Comparison of ENCODE assay signal across 1 cellular context in genomic region chr1:237953238-237953637, GRCh38.
TF ChIP-seq lines count a peak whose summit lies in the region.

No MANE protein-coding gene starts in this region.

TF ChIP-seq in SK-N-SH, 30 proteins besides CTCF, POLR2A, EP300 and RAD21 (continued from another document):
- TF ChIP-seq ZBTB33 (IDR thresholded peaks at IDR 0.05; ENCODE audit: borderline replicate concordance, low read depth) (no peak), FOSL2 (IDR thresholded peaks at IDR 0.05; ENCODE audit: borderline replicate concordance, low read depth) (no peak), IRF3 (IDR thresholded peaks at IDR 0.05; ENCODE audit: low read depth, low read length) (no peak), RFX5 (IDR thresholded peaks at IDR 0.05; ENCODE audit: low read length) (no peak), MXI1 (IDR thresholded peaks at IDR 0.05; ENCODE audit: low read depth, low read length) (no peak), SIN3A (IDR thresholded peaks at IDR 0.05; ENCODE audit: borderline replicate concordance, low read depth, low read length) (no peak), NFIC (IDR thresholded peaks at IDR 0.05; ENCODE audit: borderline replicate concordance) (no peak)
